ENCODE assay signal across 8 cellular contexts in the genomic region with DNA sequence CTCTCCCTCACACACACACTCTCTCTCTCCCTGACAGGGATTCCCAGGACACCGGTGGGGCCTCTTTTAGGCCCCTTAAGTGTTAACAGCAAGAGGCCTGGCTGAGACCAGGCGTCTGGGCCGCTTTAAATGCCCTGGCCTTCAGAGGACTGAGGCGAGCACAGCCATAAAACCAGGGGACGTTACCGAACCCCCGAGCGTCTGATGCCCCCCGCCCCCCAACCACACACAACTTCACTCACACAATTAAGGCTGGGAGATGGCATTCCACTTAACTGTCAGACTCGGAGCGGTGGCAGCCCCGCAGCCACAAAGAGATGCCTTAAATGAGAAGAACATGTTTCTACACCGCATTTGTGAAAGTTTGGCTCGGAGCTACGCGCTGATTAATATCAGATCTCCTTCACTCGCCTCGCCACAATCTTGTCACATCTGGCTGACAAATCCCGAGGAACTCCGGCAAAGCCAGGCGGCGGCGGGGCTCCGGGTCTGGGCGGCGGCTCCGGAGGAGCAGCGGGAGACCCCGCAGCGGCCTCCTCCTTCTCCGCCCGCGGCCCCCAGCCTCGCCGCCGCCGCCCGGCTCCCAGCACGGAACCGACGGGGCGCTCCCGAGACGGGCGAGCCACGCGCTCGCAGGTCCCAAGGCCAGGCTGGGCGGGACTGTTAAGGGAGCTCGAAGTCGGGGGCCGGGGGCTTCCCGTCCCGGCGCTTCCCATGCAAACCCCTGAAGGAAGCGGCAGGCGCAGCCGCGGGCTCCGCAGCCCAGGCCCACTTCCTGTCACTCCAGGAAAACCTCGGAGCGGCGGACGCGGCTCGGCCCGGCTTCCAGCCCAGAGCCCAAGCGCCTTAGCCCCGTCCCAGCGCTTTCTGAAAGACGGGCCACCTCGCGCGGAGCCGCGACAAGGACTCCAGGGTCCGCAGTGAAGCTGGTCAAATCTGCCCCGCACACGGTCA. TPM values are rescaled to one million over a fixed set of nuclear protein-coding genes. Genes with fewer than 3 reads are reported as not detected.
DNase-seq lines count a peak whose midpoint lies in the region; ATAC-seq and TF ChIP-seq lines count a peak whose summit lies in the region.

No MANE protein-coding gene starts in this region.

- H3K4me1 ChIP-seq in colonic mucosa (no peaks in the 10 kb centered on the region), upper lobe of right lung (peaks cover 6% of the 10 kb centered on the region)

- H3K27ac ChIP-seq in colonic mucosa (no peak overlapping the region), upper lobe of right lung (no peak overlapping the region)

- no peak for DNase-seq in activated naive CD4-positive, alpha-beta T cell treated with anti-CD3 and anti-CD28 coated beads, Interleukin-2, amount 10 ng/mL, durations not matched to agents 7 days and 5 days
- DNase-seq in colonic mucosa = no peak
- no peak for DNase-seq in lower leg skin (ENCODE audit: low spot score in 2 of 2)
- no peak for DNase-seq in upper lobe of right lung
- no peak for DNase-seq in amniotic stem cell (lab: John Stamatoyannopoulos, UW)
- DNase-seq in NCI-H1105 treated with DMSO at 0.1 percent for 48 hours (lab: John Stamatoyannopoulos, UW) = no peak
- no peak for DNase-seq in DMS79 treated with DMSO at 0.1 percent for 48 hours (lab: John Stamatoyannopoulos, UW)

- peaks cover 53% of the 10 kb centered on the region for H3K27me3 Mint-ChIP-seq in activated naive CD4-positive, alpha-beta T cell treated with anti-CD3 and anti-CD28 coated beads, Interleukin-2, amount 50 U/mL, for 24 hours
- H3K27me3 Mint-ChIP-seq in activated naive CD4-positive, alpha-beta T cell treated with anti-CD3 and anti-CD28 coated beads, Interleukin-2, amount 10 ng/mL, durations not matched to agents 7 days and 5 days = peaks cover 77% of the 10 kb centered on the region

- H3K4me1 Mint-ChIP-seq in activated naive CD4-positive, alpha-beta T cell treated with anti-CD3 and anti-CD28 coated beads, Interleukin-2, amount 50 U/mL, for 24 hours = peaks cover 10% of the 10 kb centered on the region
- peaks cover 3% of the 10 kb centered on the region for H3K4me1 Mint-ChIP-seq in activated naive CD4-positive, alpha-beta T cell treated with anti-CD3 and anti-CD28 coated beads, Interleukin-2, amount 10 ng/mL, durations not matched to agents 7 days and 5 days

- H3K36me3 ChIP-seq in colonic mucosa = no peaks in the 10 kb centered on the region
- no peaks in the 10 kb centered on the region for H3K36me3 ChIP-seq in upper lobe of right lung

- H3K36me3 Mint-ChIP-seq in activated naive CD4-positive, alpha-beta T cell treated with anti-CD3 and anti-CD28 coated beads, Interleukin-2, amount 50 U/mL, for 24 hours = peaks cover 3% of the 10 kb centered on the region
- H3K36me3 Mint-ChIP-seq in activated naive CD4-positive, alpha-beta T cell treated with anti-CD3 and anti-CD28 coated beads, Interleukin-2, amount 10 ng/mL, durations not matched to agents 7 days and 5 days = no peaks in the 10 kb centered on the region

- H3K9me3 ChIP-seq in colonic mucosa (no peaks in the 10 kb centered on the region), upper lobe of right lung (no peaks in the 10 kb centered on the region)

- CTCF ChIA-PET in activated naive CD4-positive, alpha-beta T cell treated with anti-CD3 and anti-CD28 coated beads, Interleukin-2, amount 10 ng/mL, durations not matched to agents 7 days and 5 days (lab: Charles Lee) = no interaction called here

- H3K9me3 Mint-ChIP-seq in activated naive CD4-positive, alpha-beta T cell treated with anti-CD3 and anti-CD28 coated beads, Interleukin-2, amount 50 U/mL, for 24 hours = no peaks in the 10 kb centered on the region
- no peaks in the 10 kb centered on the region for H3K9me3 Mint-ChIP-seq in activated naive CD4-positive, alpha-beta T cell treated with anti-CD3 and anti-CD28 coated beads, Interleukin-2, amount 10 ng/mL, durations not matched to agents 7 days and 5 days

- H3K27me3 ChIP-seq in colonic mucosa (peaks cover 40% of the 10 kb centered on the region), upper lobe of right lung (peaks cover 74% of the 10 kb centered on the region)

- H3K4me3 ChIP-seq in colonic mucosa = peak overlapping the region; percentile 10
- H3K4me3 ChIP-seq in lower leg skin (ENCODE audit: low read depth, poor library complexity, severe bottlenecking) = peak overlapping the region; percentile 23
- peak overlapping the region; percentile 44 for H3K4me3 ChIP-seq in upper lobe of right lung

- peak overlapping the region; percentile 80 for H3K4me3 Mint-ChIP-seq in activated naive CD4-positive, alpha-beta T cell treated with anti-CD3 and anti-CD28 coated beads, Interleukin-2, amount 50 U/mL, for 24 hours
- no peak overlapping the region for H3K4me3 Mint-ChIP-seq in activated naive CD4-positive, alpha-beta T cell treated with anti-CD3 and anti-CD28 coated beads, Interleukin-2, amount 10 ng/mL, durations not matched to agents 7 days and 5 days

- WGBS in lower leg skin, 2 donors = 2 to 6% methylated on average over 34 to 37 of the region's 79 CpGs

- no peak for TF ChIP-seq POLR2A in lower leg skin (IDR thresholded peaks at IDR 0.05)

- no peak overlapping the region for H3K9ac ChIP-seq in colonic mucosa (ENCODE audit: low read depth in 2 of 2, low read length in 2 of 2)

- ATAC-seq in upper lobe of right lung = peak; percentile 53

- intact Hi-C loops in colonic mucosa (cut with DNase I) (no loop called here), lower leg skin (cut with DNase I; ENCODE audit: low total_unique reads) (no loop called here), upper lobe of right lung (cut with DNase I) (no loop called here)

- TF ChIP-seq CTCF in colonic mucosa (IDR thresholded peaks at IDR 0.05) (no peak), lower leg skin (IDR thresholded peaks at IDR 0.05) (no peak), upper lobe of right lung (IDR thresholded peaks at IDR 0.05) (no peak)

- H3K27ac Mint-ChIP-seq in activated naive CD4-positive, alpha-beta T cell treated with anti-CD3 and anti-CD28 coated beads, Interleukin-2, amount 50 U/mL, for 24 hours = no peak overlapping the region
- no peak overlapping the region for H3K27ac Mint-ChIP-seq in activated naive CD4-positive, alpha-beta T cell treated with anti-CD3 and anti-CD28 coated beads, Interleukin-2, amount 10 ng/mL, durations not matched to agents 7 days and 5 days

RNA-seq across cellular contexts. Expression of gene BNC1, which starts 1.3 kb away (rescaled TPM):
- not detected for total RNA-seq in colonic mucosa
- 10 to 100 TPM; 26.2 to 31.6 (median 28.8) TPM for total RNA-seq in lower leg skin
- 3.1 TPM for total RNA-seq in upper lobe of right lung
